In genomic region chr1:117821782-117822447, GRCh38 we compare ENCODE assay signal across 10 cellular contexts.
DNase-seq lines count a peak whose midpoint lies in the region; ATAC-seq, FAIRE-seq and TF ChIP-seq lines count a peak whose summit lies in the region.
"Had no signal": no experiment of that assay in that cellular context is flagged by ENCODE, and none has a peak within 500 bp of the region (broad histone marks: within the 10 kb centered on the region; RNA-seq: fewer than 3 reads in every experiment).

No MANE protein-coding gene starts in this region.

- no peaks in the 10 kb centered on the region for H3K36me3 Mint-ChIP-seq in activated T-helper 17 cell treated with anti-CD3 and anti-CD28 coated beads, Interleukin-2, amount 50 U/mL, for 72 hours (ENCODE audit: low read depth)
- H3K36me3 Mint-ChIP-seq: CD8-positive, alpha-beta T cell had no signal

- H3K27me3 Mint-ChIP-seq in activated T-helper 17 cell treated with anti-CD3 and anti-CD28 coated beads, Interleukin-2, amount 50 U/mL, for 72 hours: peaks cover 10% of the 10 kb centered on the region

- TF ChIP-seq CTCF in A549 (IDR thresholded peaks at IDR 0.05): no peak
- no peak for TF ChIP-seq CTCF in body of pancreas (IDR thresholded peaks at IDR 0.05)

- H3K9me3 ChIP-seq in A549 (no peaks in the 10 kb centered on the region), body of pancreas (no peaks in the 10 kb centered on the region)

- TF ChIP-seq POLR2A in A549 (IDR thresholded peaks at IDR 0.05; ENCODE audit: low read length): no peak
- no peak for TF ChIP-seq POLR2A in body of pancreas (IDR thresholded peaks at IDR 0.05)

- H3K9me3 Mint-ChIP-seq in activated T-helper 17 cell treated with anti-CD3 and anti-CD28 coated beads, Interleukin-2, amount 50 U/mL, for 72 hours: no peaks in the 10 kb centered on the region

- TF ChIP-seq EP300 in A549 (IDR thresholded peaks at IDR 0.05): no peak

- TF ChIP-seq RAD21 in A549 (conservative IDR thresholded peaks at IDR 0.05 in 1 of 2, IDR thresholded peaks at IDR 0.05 in 1 of 2): no peak

- peak; percentile 31 to 74; a peak in 3 of 6 replicates for ATAC-seq in A549
- peak; percentile 71 for ATAC-seq in body of pancreas
- no peak for ATAC-seq in GM19452 (IDR thresholded peaks at IDR 0.05; ENCODE audit: unreplicated experiment)
- no peak for ATAC-seq in activated T-helper 17 cell treated with anti-CD3 and anti-CD28 coated beads, Interleukin-2, amount 50 U/mL, for 72 hours (replicated peaks)
- ATAC-seq: CD8-positive, alpha-beta T cell had no signal

- DNase-seq in A549 (ENCODE audit: low read depth in 1 of 2, low spot score in 1 of 2): peak in 1 of 2 experiments; percentile 78
- DNase-seq in LHCN-M2 (ENCODE audit: low read depth): peak; percentile 87
- peak; percentile 51 to 77 (median 62) for DNase-seq in body of pancreas
- peak; percentile 91 for DNase-seq in kidney tubule cell (ENCODE audit: low spot score)
- DNase-seq in stimulated activated CD8-positive, alpha-beta memory T cell treated with anti-CD3 and anti-CD28 coated beads, Interleukin-4, amount 100 ng/mL, for 48 hours: no peak
- DNase-seq in globus pallidus (ENCODE audit: low spot score): no peak
- DNase-seq: activated CD4-positive, alpha-beta T cell treated with anti-CD3 and anti-CD28 coated beads for 1 hour; CD8-positive, alpha-beta T cell had no signal

- H3K27me3 ChIP-seq in body of pancreas: no peaks in the 10 kb centered on the region

- WGBS in A549 (ENCODE audit: missing lambda C conversion rate): 60% methylated on average over 3 of the region's 3 CpGs
- 72 to 90% methylated on average over 3 of the region's 3 CpGs for WGBS in body of pancreas, 2 donors

- H3K4me1 ChIP-seq in A549: peaks cover 34% of the 10 kb centered on the region
- H3K4me1 ChIP-seq in body of pancreas: peaks cover 62% of the 10 kb centered on the region

- H3K36me3 ChIP-seq in body of pancreas (replicated peaks in 1 of 2; ENCODE audit: insufficient read depth in 1 of 2, low read depth in 2 of 2): no peaks in the 10 kb centered on the region

- H3K27ac ChIP-seq in A549 (peak overlapping the region; percentile 60 to 85), body of pancreas (peak overlapping the region; percentile 8 to 39 (median 31))

- H3K4me3 ChIP-seq in A549 (no peak overlapping the region), body of pancreas (no peak overlapping the region)

- no peak overlapping the region for H3K4me3 Mint-ChIP-seq in activated T-helper 17 cell treated with anti-CD3 and anti-CD28 coated beads, Interleukin-2, amount 50 U/mL, for 72 hours
- H3K4me3 Mint-ChIP-seq: CD8-positive, alpha-beta T cell had no signal

- no peak for FAIRE-seq in A549 (lab: Jason Lieb, UNC)

- intact Hi-C loops in body of pancreas (cut with DNase I): no loop called here

- no peak overlapping the region for H3K27ac Mint-ChIP-seq in activated T-helper 17 cell treated with anti-CD3 and anti-CD28 coated beads, Interleukin-2, amount 50 U/mL, for 72 hours
- H3K27ac Mint-ChIP-seq: CD8-positive, alpha-beta T cell had no signal

- POLR2A ChIA-PET in A549 (lab: Yijun Ruan, JAX): no interaction called here

- CTCF ChIA-PET in A549 (lab: Yijun Ruan, JAX): interaction anchor here (0.6 kb wide), 1 partner anchor 1455 kb away, joined by 3 read pairs; no protein-coding TSS in a partner anchor

- no peaks in the 10 kb centered on the region for H3K4me1 Mint-ChIP-seq in activated T-helper 17 cell treated with anti-CD3 and anti-CD28 coated beads, Interleukin-2, amount 50 U/mL, for 72 hours

- peak overlapping the region; percentile 12; the same call in 1 of the 3 replicates for H3K4me2 ChIP-seq in A549

TF ChIP-seq in A549, 52 proteins besides CTCF, POLR2A, EP300 and RAD21 (continues in another document):
- TF ChIP-seq HOXA7 (CRISPR knock-in tag; IDR thresholded peaks at IDR 0.05): 0 out of 2 replicates have a peak, but pooled peaks have one; percentile 40
- peak; percentile 98 for TF ChIP-seq ZSCAN20 (CRISPR knock-in tag; IDR thresholded peaks at IDR 0.05)
- peak; percentile 96 for TF ChIP-seq HEYL (CRISPR knock-in tag; IDR thresholded peaks at IDR 0.05)
- TF ChIP-seq JUNB (IDR thresholded peaks at IDR 0.05): peak; percentile 44; the same call in 1 of the 2 replicates
- TF ChIP-seq FOXS1 (CRISPR knock-in tag; IDR thresholded peaks at IDR 0.05): peak; percentile 82; the same call in 1 of the 2 replicates
- 0 out of 5 replicates have a peak, but pooled peaks of 1 of the 2 experiments have one; percentile 36 for TF ChIP-seq JUN (IDR thresholded peaks at IDR 0.05)
- TF ChIP-seq CHD4 (IDR thresholded peaks at IDR 0.05; ENCODE audit: borderline replicate concordance): no peak
- TF ChIP-seq CEBPB (IDR thresholded peaks at IDR 0.05): no peak
- no peak for TF ChIP-seq BCL3 (IDR thresholded peaks at IDR 0.05)
- TF ChIP-seq, protein P1, sequence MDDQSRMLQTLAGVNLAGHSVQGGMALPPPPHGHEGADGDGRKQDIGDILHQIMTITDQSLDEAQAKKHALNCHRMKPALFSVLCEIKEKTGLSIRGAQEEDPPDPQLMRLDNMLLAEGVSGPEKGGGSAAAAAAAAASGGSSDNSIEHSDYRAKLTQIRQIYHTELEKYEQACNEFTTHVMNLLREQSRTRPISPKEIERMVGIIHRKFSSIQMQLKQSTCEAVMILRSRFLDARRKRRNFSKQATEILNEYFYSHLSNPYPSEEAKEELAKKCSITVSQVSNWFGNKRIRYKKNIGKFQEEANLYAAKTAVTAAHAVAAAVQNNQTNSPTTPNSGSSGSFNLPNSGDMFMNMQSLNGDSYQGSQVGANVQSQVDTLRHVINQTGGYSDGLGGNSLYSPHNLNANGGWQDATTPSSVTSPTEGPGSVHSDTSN (IDR thresholded peaks at IDR 0.05): no peak
- TF ChIP-seq SMC3 (IDR thresholded peaks at IDR 0.05): no peak
- TF ChIP-seq ATOH8 (CRISPR knock-in tag; IDR thresholded peaks at IDR 0.05; ENCODE audit: low read depth): peak; percentile 99
- TF ChIP-seq FOSL2 (IDR thresholded peaks at IDR 0.05): peak; percentile 36
- TF ChIP-seq FOSL2 (CRISPR knock-in tag; IDR thresholded peaks at IDR 0.05): peak; percentile 76
- TF ChIP-seq TP53 (CRISPR knock-in tag; IDR thresholded peaks at IDR 0.05): 0 out of 2 replicates have a peak, but pooled peaks have one; percentile 45
- peak; percentile 56; the same call in 1 of the 2 replicates for TF ChIP-seq NPAS2 (CRISPR knock-in tag; IDR thresholded peaks at IDR 0.05; ENCODE audit: borderline replicate concordance)
- TF ChIP-seq TFCP2L1 (CRISPR knock-in tag; IDR thresholded peaks at IDR 0.05): 0 out of 2 replicates have a peak, but pooled peaks have one; percentile 46
- peak; percentile 95 for TF ChIP-seq HOXB13 (CRISPR knock-in tag; IDR thresholded peaks at IDR 0.05; ENCODE audit: low read depth)
- TF ChIP-seq GATA3 (IDR thresholded peaks at IDR 0.05; ENCODE audit: borderline replicate concordance): peak; percentile 31; the same call in 1 of the 2 replicates
- peak; percentile 91 for TF ChIP-seq EHF (CRISPR knock-in tag; IDR thresholded peaks at IDR 0.05)
- TF ChIP-seq MAFK (IDR thresholded peaks at IDR 0.05; ENCODE audit: partially characterized antibody): peak; percentile 94
- peak; percentile 65 for TF ChIP-seq MAX (IDR thresholded peaks at IDR 0.05)
- no peak for TF ChIP-seq FOSB (CRISPR knock-in tag; IDR thresholded peaks at IDR 0.05)
- TF ChIP-seq RCOR1 (IDR thresholded peaks at IDR 0.05; ENCODE audit: low read depth, low read length): no peak
- no peak for TF ChIP-seq RNF2 (IDR thresholded peaks at IDR 0.05; ENCODE audit: borderline replicate concordance, low read depth)
- TF ChIP-seq ZNF302 (CRISPR knock-in tag; IDR thresholded peaks at IDR 0.05): peak; percentile 69; the same call in 1 of the 2 replicates
- peak; percentile 87 for TF ChIP-seq NFE2L2 (conservative IDR thresholded peaks at IDR 0.05; ENCODE audit: low read length)

Comparison
In these comparisons a context has a peak if more than half of its experiments do, and no peak if none do; other contexts are left out.
1. ATAC-seq: peak in A549 (2 of 2) and body of pancreas (single experiment); none in GM19452 (single experiment) and activated T-helper 17 cell treated with anti-CD3 and anti-CD28 coated beads, Interleukin-2, amount 50 U/mL, for 72 hours (single experiment).
2. DNase-seq: peak in LHCN-M2 (single experiment), body of pancreas (4 of 4) and kidney tubule cell (single experiment); none in stimulated activated CD8-positive, alpha-beta memory T cell treated with anti-CD3 and anti-CD28 coated beads, Interleukin-4, amount 100 ng/mL, for 48 hours (single experiment) and globus pallidus (single experiment).